ENCODE assay signal across 23 cellular contexts in the genomic region with DNA sequence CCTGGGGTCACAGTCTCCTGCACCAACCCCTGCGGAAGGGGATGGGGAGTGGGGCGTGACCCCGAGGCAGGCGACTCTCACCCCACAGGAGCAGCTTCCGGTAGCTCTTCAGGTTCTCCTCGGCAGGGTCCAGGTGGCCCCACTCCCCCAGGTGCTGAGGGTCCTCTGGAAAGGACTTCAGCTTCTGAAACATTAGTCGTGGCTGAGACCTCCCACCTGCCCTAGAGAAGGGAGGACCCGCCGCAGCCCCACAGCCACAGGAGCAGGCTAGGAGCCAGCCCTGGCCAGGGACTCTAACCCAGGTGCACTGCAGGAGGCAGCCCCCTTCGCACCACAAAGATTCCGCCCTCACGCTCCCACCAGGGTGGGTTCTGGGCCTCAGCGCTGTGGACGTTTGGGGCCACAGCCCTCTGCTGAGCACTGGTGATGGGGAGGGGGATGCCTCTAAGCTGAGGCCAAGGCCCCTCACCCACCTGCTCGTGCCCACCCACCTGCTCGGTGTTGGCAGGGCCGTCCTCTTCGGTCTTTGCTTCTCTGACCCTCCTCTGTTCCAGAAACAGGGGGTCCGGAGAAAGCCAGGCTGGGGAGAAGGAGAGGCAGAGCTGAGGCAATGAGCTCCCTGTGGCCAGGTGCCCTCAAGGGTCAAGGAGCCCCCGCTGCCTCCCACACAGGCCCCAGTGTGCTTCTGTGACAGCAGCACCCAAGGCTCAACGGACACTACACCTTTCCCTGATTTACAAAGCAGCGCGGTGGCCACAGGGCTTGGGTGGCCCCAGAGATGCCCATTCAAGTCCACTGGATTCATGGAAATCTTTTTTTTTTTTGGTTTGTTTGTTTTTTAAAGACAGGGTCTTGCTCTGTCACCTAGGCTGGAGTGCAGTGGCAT. TPM values are rescaled to one million over a fixed set of nuclear protein-coding genes. Genes with fewer than 3 reads are reported as not detected.
"Had no signal": no experiment of that assay in that cellular context is flagged by ENCODE, and none has a peak within 500 bp of the region (broad histone marks: within the 10 kb centered on the region; RNA-seq: fewer than 3 reads in every experiment).

No MANE protein-coding gene starts in this region.

- H3K4me1 Mint-ChIP-seq: IgD-negative memory B cell had no signal

- H3K36me3 Mint-ChIP-seq: IgD-negative memory B cell had no signal

- H3K27ac Mint-ChIP-seq: IgD-negative memory B cell had no signal

- H3K4me1 ChIP-seq: SJSA1 had no signal

- H3K36me3 ChIP-seq: SJSA1 had no signal

- DNase-seq: Kasumi-1, MM.1S, NCI-H1092 treated with DMSO at 0.1 percent for 48 hours, NCI-H1436, NCI-H187, NCI-H2029, NCI-H2081 treated with DMSO at 0.1 percent for 48 hours, NCI-H2171, NCI-H226, NCI-H446, NCI-H510A, NCI-H524 treated with DMSO at 0.1 percent for 48 hours, NCI-H69, NCI-H774, Right ventricle myocardium superior, RPMI8226, SIG-M5 had no signal

- H3K27me3 Mint-ChIP-seq: IgD-negative memory B cell had no signal

- H3K27me3 ChIP-seq: SJSA1 had no signal

- ATAC-seq: K562 had no signal

- H3K4me3 Mint-ChIP-seq: IgD-negative memory B cell had no signal

- H3K27ac ChIP-seq: HL-60, KMS-11, SJSA1, SK-N-MC had no signal

- H3K4me2 ChIP-seq: KMS-11 had no signal

- H3K4me3 ChIP-seq: K562, SJSA1, SK-N-MC had no signal

RNA-seq across cellular contexts. Expression of a gene that starts 28.0 kb away (rescaled TPM):
- total RNA-seq: K562, SJSA1 had no signal
- polyA plus RNA-seq: K562 had no signal

RNA-seq across cellular contexts. Expression of a gene that starts 53.2 kb away (rescaled TPM):
- total RNA-seq: K562, Right ventricle myocardium superior, SJSA1 had no signal
- polyA plus RNA-seq: IgD-negative memory B cell, K562 had no signal
